Comparison of ENCODE assay signal across 8 cellular contexts in genomic region chr6:136772685-136773472, GRCh38. TPM values are rescaled to one million over a fixed set of nuclear protein-coding genes. Genes with fewer than 3 reads are reported as not detected.
DNase-seq lines count a peak whose midpoint lies in the region; ATAC-seq and TF ChIP-seq lines count a peak whose summit lies in the region.

No MANE protein-coding gene starts in this region.

- peaks cover 6 to 50% (median 7%) of the 10 kb centered on the region in 3 donors for H3K4me1 ChIP-seq in gastroesophageal sphincter

- peaks cover 0 to 3% (median 0%) of the 10 kb centered on the region in 3 donors for H3K9me3 Mint-ChIP-seq in IgD-negative memory B cell

- TF ChIP-seq POLR2A in GM18505 (IDR thresholded peaks at IDR 0.05; ENCODE audit: borderline replicate concordance, extremely low read depth, insufficient read depth, insufficient read length) (peak; percentile 24), gastroesophageal sphincter (IDR thresholded peaks at IDR 0.05) (no peak)

- peak overlapping the region in 2 of 3 donors; percentile 54 to 96 for H3K27ac Mint-ChIP-seq in IgD-negative memory B cell

- no peaks in the 10 kb centered on the region for H3K36me3 Mint-ChIP-seq in IgD-negative memory B cell

- H3K36me3 ChIP-seq in gastroesophageal sphincter, result no peaks in the 10 kb centered on the region

- no peak for TF ChIP-seq EP300 in gastroesophageal sphincter (IDR thresholded peaks at IDR 0.05)

- H3K4me1 Mint-ChIP-seq in IgD-negative memory B cell, result peaks cover 30 to 51% (median 40%) of the 10 kb centered on the region in 3 donors

- no peaks in the 10 kb centered on the region for H3K27me3 ChIP-seq in gastroesophageal sphincter

- ATAC-seq in GM18505 (IDR thresholded peaks at IDR 0.05; ENCODE audit: unreplicated experiment) (peak; percentile 63), GM21576 (IDR thresholded peaks at IDR 0.05; ENCODE audit: unreplicated experiment) (peak; percentile 77), gastroesophageal sphincter (no peak)

- H3K4me3 ChIP-seq in epithelial cell of proximal tubule (ENCODE audit: low read depth, low read length), result no peak overlapping the region
- no peak overlapping the region for H3K4me3 ChIP-seq in gastroesophageal sphincter

- H3K27me3 Mint-ChIP-seq in IgD-negative memory B cell, result no peaks in the 10 kb centered on the region

- no peak for TF ChIP-seq CTCF in epithelial cell of proximal tubule (conservative IDR thresholded peaks at IDR 0.05; ENCODE audit: low read depth, low read length)
- no peak for TF ChIP-seq CTCF in gastroesophageal sphincter (IDR thresholded peaks at IDR 0.05)

- DNase-seq in epithelial cell of proximal tubule (ENCODE audit: low read depth), result peak; percentile 94
- no peak for DNase-seq in putamen (ENCODE audit: low spot score)
- DNase-seq in activated effector memory CD4-positive, alpha-beta T cell treated with Interleukin-2 at 50 U/mL for 16 hours, result no peak
- no peak for DNase-seq in H4 (ENCODE audit: low spot score)

- WGBS in gastroesophageal sphincter (ENCODE audit: low coverage in 1 of 2), 2 donors, result 73 to 86% methylated on average over 6 of the region's 6 CpGs

- peak overlapping the region in 1 of 4 donors; percentile 0 for H3K27ac ChIP-seq in gastroesophageal sphincter

- H3K9me3 ChIP-seq in gastroesophageal sphincter, result no peaks in the 10 kb centered on the region

- H3K4me3 Mint-ChIP-seq in IgD-negative memory B cell, result peak overlapping the region in 2 of 4 donors; percentile 74 to 78

RNA-seq across cellular contexts. Expression of gene MAP3K5, which starts 19.4 kb away (rescaled TPM):
- 6.0 TPM for polyA plus RNA-seq in IgD-negative memory B cell
- total RNA-seq in epithelial cell of proximal tubule (7.8 and 12.2 TPM in 2 replicates), gastroesophageal sphincter (10 to 100 TPM; 20.8 to 31.7 (median 23.4) TPM)
- 2.1 and 2.2 TPM in 2 replicates for total RNA-seq in H4 (2014; rRNA removed; shearing (Covaris generic))

RNA-seq across cellular contexts. Expression of gene PEX7, which starts 49.5 kb away (rescaled TPM):
- polyA plus RNA-seq in IgD-negative memory B cell, result 5.6 TPM
- total RNA-seq in epithelial cell of proximal tubule (9.1 and 12.5 TPM in 2 replicates), gastroesophageal sphincter (10 to 100 TPM in 1 of 4 donors, 1 to 10 TPM in 3; 5.9 to 17.1 (median 6.9) TPM)
- 7.2 and 8.2 TPM in 2 replicates for total RNA-seq in H4 (2014; rRNA removed; shearing (Covaris generic))
